ENCODE assay signal across 8 cellular contexts in the genomic region with DNA sequence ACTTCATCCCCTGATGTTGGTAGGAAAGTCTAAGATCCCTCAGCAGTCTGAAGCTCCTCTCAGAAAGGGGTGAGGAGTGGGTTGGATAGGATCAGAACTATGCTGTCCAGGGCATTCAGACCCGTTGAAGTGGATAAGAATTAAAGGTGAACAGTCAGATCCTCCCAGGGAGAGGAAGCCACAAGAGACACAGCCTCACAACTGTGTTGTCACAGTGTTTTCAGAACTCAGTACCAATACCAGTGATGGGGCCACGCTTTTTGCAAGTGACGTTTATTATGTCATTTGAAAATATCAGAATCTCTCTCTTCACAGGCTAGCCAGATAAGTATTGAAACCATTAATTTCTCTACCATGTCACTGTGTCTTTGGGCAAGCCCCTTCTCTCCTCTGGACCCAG. TPM values are rescaled to one million over a fixed set of nuclear protein-coding genes. Genes with fewer than 3 reads are reported as not detected.
DNase-seq lines count a peak whose midpoint lies in the region; TF ChIP-seq lines count a peak whose summit lies in the region.

No MANE protein-coding gene starts in this region.

- H3K4me3 Mint-ChIP-seq in activated naive CD4-positive, alpha-beta T cell treated with anti-CD3 and anti-CD28 coated beads for 36 hours: no peak overlapping the region
- H3K4me3 Mint-ChIP-seq in activated naive CD4-positive, alpha-beta T cell treated with anti-CD3 and anti-CD28 coated beads, Interleukin-2, amount 10 ng/mL, durations not matched to agents 7 days and 5 days: no peak overlapping the region
- no peak overlapping the region for H3K4me3 Mint-ChIP-seq in endothelial cell (ENCODE audit: unreplicated experiment)

- DNase-seq in activated naive CD4-positive, alpha-beta T cell treated with anti-CD3 and anti-CD28 coated beads for 36 hours: peak; percentile 11
- no peak for DNase-seq in activated naive CD4-positive, alpha-beta T cell treated with anti-CD3 and anti-CD28 coated beads, Interleukin-2, amount 10 ng/mL, durations not matched to agents 7 days and 5 days
- DNase-seq in endothelial cell (ENCODE audit: low spot score) (no peak), substantia nigra (lab: John Stamatoyannopoulos, UW) (peak in 6 of 49 donors; percentile 8 to 23 (median 18)), middle frontal gyrus (ENCODE audit: extremely low spot score, low spot score) (no peak), NCI-H2081 treated with DMSO at 0.1 percent for 48 hours (lab: John Stamatoyannopoulos, UW) (no peak), cerebellar nuclear complex (lab: John Stamatoyannopoulos, UW) (no peak)

- no peaks in the 10 kb centered on the region for H3K27me3 Mint-ChIP-seq in activated naive CD4-positive, alpha-beta T cell treated with anti-CD3 and anti-CD28 coated beads for 36 hours (ENCODE audit: low read depth)
- H3K27me3 Mint-ChIP-seq in activated naive CD4-positive, alpha-beta T cell treated with anti-CD3 and anti-CD28 coated beads, Interleukin-2, amount 10 ng/mL, durations not matched to agents 7 days and 5 days: no peaks in the 10 kb centered on the region
- H3K27me3 Mint-ChIP-seq in endothelial cell (ENCODE audit: unreplicated experiment): peaks cover 3% of the 10 kb centered on the region

- H3K36me3 ChIP-seq in OCI-LY1 (ENCODE audit: insufficient read depth, low read length): no peaks in the 10 kb centered on the region

- H3K79me2 ChIP-seq in OCI-LY1 (ENCODE audit: insufficient read depth, low read length): no peaks in the 10 kb centered on the region

- peaks cover 12% of the 10 kb centered on the region for H3K4me1 ChIP-seq in OCI-LY1 (ENCODE audit: insufficient read depth, low read length, severe bottlenecking)

- H3K4me1 Mint-ChIP-seq in activated naive CD4-positive, alpha-beta T cell treated with anti-CD3 and anti-CD28 coated beads for 36 hours (ENCODE audit: low read depth): peaks cover 5% of the 10 kb centered on the region
- peaks cover 8% of the 10 kb centered on the region for H3K4me1 Mint-ChIP-seq in activated naive CD4-positive, alpha-beta T cell treated with anti-CD3 and anti-CD28 coated beads, Interleukin-2, amount 10 ng/mL, durations not matched to agents 7 days and 5 days
- H3K4me1 Mint-ChIP-seq in endothelial cell (ENCODE audit: unreplicated experiment): peaks cover 19% of the 10 kb centered on the region

- peak overlapping the region; percentile 43; the same call in 1 of the 2 replicates for H2AFZ ChIP-seq in OCI-LY1 (ENCODE audit: low read length)

- H3K27ac ChIP-seq in OCI-LY1 (ENCODE audit: low read depth, low read length, poor library complexity, severe bottlenecking) (peak overlapping the region; percentile 4), substantia nigra (ENCODE audit: low read depth, low read length, poor library complexity, severe bottlenecking) (peak overlapping the region; percentile 92)

- intact Hi-C loops in activated naive CD4-positive, alpha-beta T cell treated with anti-CD3 and anti-CD28 coated beads for 36 hours (cut with micrococcal nuclease): no loop called here

- no peak overlapping the region; the same call in 1 of the 2 replicates for H3K9ac ChIP-seq in OCI-LY1 (ENCODE audit: low read length)

- H4K20me1 ChIP-seq in OCI-LY1 (ENCODE audit: insufficient read depth, low read length): no peaks in the 10 kb centered on the region

- no peak overlapping the region for H3K27ac Mint-ChIP-seq in activated naive CD4-positive, alpha-beta T cell treated with anti-CD3 and anti-CD28 coated beads for 36 hours
- no peak overlapping the region for H3K27ac Mint-ChIP-seq in activated naive CD4-positive, alpha-beta T cell treated with anti-CD3 and anti-CD28 coated beads, Interleukin-2, amount 10 ng/mL, durations not matched to agents 7 days and 5 days
- H3K27ac Mint-ChIP-seq in endothelial cell (ENCODE audit: unreplicated experiment): peak overlapping the region; percentile 83

- H3K4me3 ChIP-seq in OCI-LY1 (ENCODE audit: low read depth, low read length, poor library complexity, severe bottlenecking): no peak overlapping the region

- H3K36me3 Mint-ChIP-seq in activated naive CD4-positive, alpha-beta T cell treated with anti-CD3 and anti-CD28 coated beads for 36 hours (ENCODE audit: low read depth): no peaks in the 10 kb centered on the region
- H3K36me3 Mint-ChIP-seq in activated naive CD4-positive, alpha-beta T cell treated with anti-CD3 and anti-CD28 coated beads, Interleukin-2, amount 10 ng/mL, durations not matched to agents 7 days and 5 days: no peaks in the 10 kb centered on the region
- peaks cover 3% of the 10 kb centered on the region for H3K36me3 Mint-ChIP-seq in endothelial cell (ENCODE audit: low read depth, unreplicated experiment)

- H3K4me2 ChIP-seq in OCI-LY1 (ENCODE audit: low read length): peak overlapping the region; percentile 0; the same call in 1 of the 2 replicates

- no peaks in the 10 kb centered on the region for H3K9me2 ChIP-seq in OCI-LY1 (ENCODE audit: low read depth, low read length)

- TF ChIP-seq CTCF in OCI-LY1 (IDR thresholded peaks at IDR 0.05; ENCODE audit: low read length): no peak
- TF ChIP-seq CTCF in endothelial cell (IDR thresholded peaks at IDR 0.05; ENCODE audit: unreplicated experiment): no peak

- no peaks in the 10 kb centered on the region for H3F3A ChIP-seq in OCI-LY1 (ENCODE audit: insufficient read depth, low read length)

- CTCF ChIA-PET in activated naive CD4-positive, alpha-beta T cell treated with anti-CD3 and anti-CD28 coated beads for 36 hours (lab: Charles Lee): interaction anchor here (0.6 to 1.3 kb wide), 3 partner anchors 11 to 34 kb away, joined by 3 to 6 read pairs (median 3); no protein-coding TSS in a partner anchor
- CTCF ChIA-PET in activated naive CD4-positive, alpha-beta T cell treated with anti-CD3 and anti-CD28 coated beads, Interleukin-2, amount 10 ng/mL, durations not matched to agents 7 days and 5 days (lab: Charles Lee): interaction anchor here (1.2 to 1.8 kb wide), 7 partner anchors 10 to 238 kb away, joined by 3 to 6 read pairs (median 4); a partner anchor contains a TSS

- H3K9me3 ChIP-seq in OCI-LY1 (ENCODE audit: low read length): no peaks in the 10 kb centered on the region

- no peaks in the 10 kb centered on the region for H3K9me3 Mint-ChIP-seq in activated naive CD4-positive, alpha-beta T cell treated with anti-CD3 and anti-CD28 coated beads for 36 hours
- no peaks in the 10 kb centered on the region for H3K9me3 Mint-ChIP-seq in activated naive CD4-positive, alpha-beta T cell treated with anti-CD3 and anti-CD28 coated beads, Interleukin-2, amount 10 ng/mL, durations not matched to agents 7 days and 5 days
- no peaks in the 10 kb centered on the region for H3K9me3 Mint-ChIP-seq in endothelial cell (ENCODE audit: unreplicated experiment)

- no peaks in the 10 kb centered on the region for H3K27me3 ChIP-seq in OCI-LY1 (ENCODE audit: insufficient read depth, low read length)

RNA-seq across cellular contexts. Expression of a gene that starts 15.4 kb away (rescaled TPM):
- total RNA-seq in activated naive CD4-positive, alpha-beta T cell treated with anti-CD3 and anti-CD28 coated beads for 36 hours: 10 to 100 TPM; 56.0 to 57.0 TPM
- 120 TPM for total RNA-seq in endothelial cell (ENCODE audit: unreplicated experiment)
